In genomic region chr11:117194267-117194666, GRCh38 we compare ENCODE assay signal across 16 cellular contexts.
"Had no signal": no experiment of that assay in that cellular context is flagged by ENCODE, and none has a peak within 500 bp of the region (broad histone marks: within the 10 kb centered on the region; RNA-seq: fewer than 3 reads in every experiment).

No MANE protein-coding gene starts in this region.

- H3K4me3 Mint-ChIP-seq: activated CD8-positive, alpha-beta memory T cell treated with anti-CD3 and anti-CD28 coated beads, Interleukin-2, amount 10 ng/mL, durations not matched to agents 7 days and 5 days; activated T-cell treated with anti-CD3 and anti-CD28 coated beads, Interleukin-2, amount 50 U/mL, for 24 hours; natural killer cell treated with Interleukin-12 subunit alpha and Interleukin-12 subunit beta and Interleukin-15 and Interleukin-18, amount 100 ng/mL, for 72 hours had no signal

- H3K36me3 ChIP-seq: uterus had no signal

- H3K36me3 Mint-ChIP-seq: activated CD8-positive, alpha-beta memory T cell treated with anti-CD3 and anti-CD28 coated beads, Interleukin-2, amount 10 ng/mL, durations not matched to agents 7 days and 5 days; natural killer cell treated with Interleukin-12 subunit alpha and Interleukin-12 subunit beta and Interleukin-15 and Interleukin-18, amount 100 ng/mL, for 72 hours had no signal

- H3K4me1 ChIP-seq: uterus had no signal

- H3K27ac Mint-ChIP-seq: activated CD8-positive, alpha-beta memory T cell treated with anti-CD3 and anti-CD28 coated beads, Interleukin-2, amount 10 ng/mL, durations not matched to agents 7 days and 5 days; natural killer cell treated with Interleukin-12 subunit alpha and Interleukin-12 subunit beta and Interleukin-15 and Interleukin-18, amount 100 ng/mL, for 72 hours had no signal

- H3K9me3 ChIP-seq: ascending aorta, esophagus squamous epithelium, mucosa of descending colon, thyroid gland, uterus had no signal

- H3K27ac ChIP-seq: ascending aorta, thyroid gland, uterus had no signal

- H3K27me3 ChIP-seq: ascending aorta, esophagus squamous epithelium, thyroid gland, uterus had no signal

- H3K4me3 ChIP-seq: ascending aorta, esophagus squamous epithelium, mucosa of descending colon, thyroid gland, uterus had no signal

- DNase-seq: activated CD4-positive, alpha-beta T cell treated with anti-CD3 and anti-CD28 coated beads, Interleukin-2, amount 50 U/mL, for 48 hours; activated CD4-positive, CD25-positive, alpha-beta regulatory T cell treated with anti-CD3 and anti-CD28 coated beads, Interleukin-2, amount 50 U/mL, for 72 hours; activated CD8-positive, alpha-beta memory T cell treated with anti-CD3 and anti-CD28 coated beads, Interleukin-2, amount 10 ng/mL, durations not matched to agents 7 days and 5 days; activated effector memory CD4-positive, alpha-beta T cell treated with anti-CD3 and anti-CD28 coated beads, Interleukin-2, amount 50 U/mL, for 16 hours; activated T-cell treated with anti-CD3 and anti-CD28 coated beads, Interleukin-2, amount 50 U/mL, for 24 hours; esophagus squamous epithelium; foreskin fibroblast; left cardiac atrium; occipital lobe; stimulated activated CD4-positive, alpha-beta T cell treated with anti-CD3 and anti-CD28 coated beads, Interleukin-4, amount 100 ng/mL, for 1 hour; SW 1271; thyroid gland had no signal

- ATAC-seq: activated CD8-positive, alpha-beta memory T cell treated with anti-CD3 and anti-CD28 coated beads, Interleukin-2, amount 10 ng/mL, durations not matched to agents 7 days and 5 days; left cardiac atrium; mucosa of descending colon; natural killer cell treated with Interleukin-12 subunit alpha and Interleukin-12 subunit beta and Interleukin-15 and Interleukin-18, amount 100 ng/mL, for 72 hours had no signal

- H3K4me1 Mint-ChIP-seq: activated CD8-positive, alpha-beta memory T cell treated with anti-CD3 and anti-CD28 coated beads, Interleukin-2, amount 10 ng/mL, durations not matched to agents 7 days and 5 days had no signal

- H3K9me3 Mint-ChIP-seq: activated T-cell treated with anti-CD3 and anti-CD28 coated beads, Interleukin-2, amount 50 U/mL, for 24 hours; natural killer cell treated with Interleukin-12 subunit alpha and Interleukin-12 subunit beta and Interleukin-15 and Interleukin-18, amount 100 ng/mL, for 72 hours had no signal
